Comparison of ENCODE assay signal across 8 cellular contexts in genomic region chr2:111659361-111660281, GRCh38.
A peak's percentile ranks its signal among the peaks of the same experiment; 100 is the strongest.
DNase-seq lines count a peak whose midpoint lies in the region; ATAC-seq, FAIRE-seq and TF ChIP-seq lines count a peak whose summit lies in the region.

No MANE protein-coding gene starts in this region.

- DNase-seq in Daoy (ENCODE audit: low read depth), result peak; percentile 70
- peak; percentile 82 for DNase-seq in NOMO-1 treated with DMSO at 0.1 percent for 48 hours (lab: John Stamatoyannopoulos, UW; ENCODE audit: unreplicated experiment)
- peak; percentile 83 to 91 for DNase-seq in erythroblast (lab: John Stamatoyannopoulos, UW)
- no peak for DNase-seq in activated T-helper 2 cell treated with anti-CD3 and anti-CD28 coated beads, Interferon-gamma antibody, Interleukin-2, Interleukin-4, amounts not matched to agents 10 μg/mL and 5 μg/mL and 100 μg/mL, durations not matched to agents 14 hours and 24 hours and 36 hours (ENCODE audit: low spot score)
- no peak for DNase-seq in GM12891 (ENCODE audit: insufficient read length, low spot score)
- DNase-seq in NCI-H187 (lab: John Stamatoyannopoulos, UW), result no peak

- no peaks in the 10 kb centered on the region for H3K36me3 Mint-ChIP-seq in activated T-helper 2 cell treated with anti-CD3 and anti-CD28 coated beads, Interferon-gamma antibody, Interleukin-2, Interleukin-4, amounts not matched to agents 10 μg/mL and 5 μg/mL and 100 μg/mL, durations not matched to agents 14 hours and 24 hours and 36 hours (ENCODE audit: low read depth)

- peak overlapping the region; percentile 12 for H3K27ac ChIP-seq in neutrophil

- H3K9me3 Mint-ChIP-seq in activated T-helper 2 cell treated with anti-CD3 and anti-CD28 coated beads, Interferon-gamma antibody, Interleukin-2, Interleukin-4, amounts not matched to agents 10 μg/mL and 5 μg/mL and 100 μg/mL, durations not matched to agents 14 hours and 24 hours and 36 hours, result no peaks in the 10 kb centered on the region

- ATAC-seq in activated CD4-positive, CD25-positive, alpha-beta regulatory T cell treated with anti-CD3 and anti-CD28 coated beads, Interleukin-2, amount 50 U/mL, for 24 hours, result no peak

- H3K4me3 Mint-ChIP-seq in activated T-helper 2 cell treated with anti-CD3 and anti-CD28 coated beads, Interferon-gamma antibody, Interleukin-2, Interleukin-4, amounts not matched to agents 10 μg/mL and 5 μg/mL and 100 μg/mL, durations not matched to agents 14 hours and 24 hours and 36 hours (ENCODE audit: low read depth), result no peak overlapping the region

- peaks cover 13% of the 10 kb centered on the region for H3K4me1 Mint-ChIP-seq in activated T-helper 2 cell treated with anti-CD3 and anti-CD28 coated beads, Interferon-gamma antibody, Interleukin-2, Interleukin-4, amounts not matched to agents 10 μg/mL and 5 μg/mL and 100 μg/mL, durations not matched to agents 14 hours and 24 hours and 36 hours (ENCODE audit: low read depth)

- no peak for TF ChIP-seq CTCF in neutrophil (IDR thresholded peaks at IDR 0.05)

- H3K27ac Mint-ChIP-seq in activated T-helper 2 cell treated with anti-CD3 and anti-CD28 coated beads, Interferon-gamma antibody, Interleukin-2, Interleukin-4, amounts not matched to agents 10 μg/mL and 5 μg/mL and 100 μg/mL, durations not matched to agents 14 hours and 24 hours and 36 hours, result no peak overlapping the region

- H3K27me3 Mint-ChIP-seq in activated T-helper 2 cell treated with anti-CD3 and anti-CD28 coated beads, Interferon-gamma antibody, Interleukin-2, Interleukin-4, amounts not matched to agents 10 μg/mL and 5 μg/mL and 100 μg/mL, durations not matched to agents 14 hours and 24 hours and 36 hours (ENCODE audit: low read depth), result peaks cover 55% of the 10 kb centered on the region

- no peaks in the 10 kb centered on the region for H3K9me3 ChIP-seq in neutrophil

- intact Hi-C loops in activated T-helper 2 cell treated with anti-CD3 and anti-CD28 coated beads, Interferon-gamma antibody, Interleukin-2, Interleukin-4, amounts not matched to agents 10 μg/mL and 5 μg/mL and 100 μg/mL, durations not matched to agents 14 hours and 24 hours and 36 hours (cut with micrococcal nuclease), result loop anchor here (5.0 kb wide), 1 partner anchor 32 kb away; no protein-coding TSS in a partner anchor

- no peaks in the 10 kb centered on the region for H3K36me3 ChIP-seq in neutrophil

- no peak for FAIRE-seq in GM12891 (lab: Jason Lieb, UNC)

- no peak for TF ChIP-seq POLR2A in erythroblast (IDR thresholded peaks at IDR 0.05; ENCODE audit: low read length)
- TF ChIP-seq POLR2A in GM12891 (IDR thresholded peaks at IDR 0.05; ENCODE audit: low read depth, low read length), result no peak

- H3K4me3 ChIP-seq in neutrophil (ENCODE audit: low read depth in 1 of 2, low read length in 1 of 2), result no peak overlapping the region

- H3K4me1 ChIP-seq in neutrophil (ENCODE audit: control insufficient read depth in 1 of 2, insufficient read depth in 1 of 2, low read depth in 1 of 2, low read length in 1 of 2), result peaks cover 11 to 12% of the 10 kb centered on the region in 2 experiments

- H3K27me3 ChIP-seq in neutrophil, result no peaks in the 10 kb centered on the region

TF ChIP-seq in GM12891, 5 proteins besides CTCF, POLR2A, EP300 and RAD21:
- TF ChIP-seq POU2F2 (IDR thresholded peaks at IDR 0.05; ENCODE audit: low read depth, low read length) (no peak), TAF1 (IDR thresholded peaks at IDR 0.05; ENCODE audit: low read depth, low read length) (no peak), POLR2AphosphoS5 (IDR thresholded peaks at IDR 0.05; ENCODE audit: low read depth, low read length) (no peak), PAX5 (IDR thresholded peaks at IDR 0.05; ENCODE audit: insufficient read depth, low read length, severe bottlenecking) (no peak), SPI1 (IDR thresholded peaks at IDR 0.05; ENCODE audit: low read depth, low read length) (no peak)

Comparison
In these comparisons a context has a peak if more than half of its experiments do, and no peak if none do; other contexts are left out.
1. DNase-seq: peak in Daoy (single experiment), NOMO-1 treated with DMSO at 0.1 percent for 48 hours (single experiment) and erythroblast (2 of 2); none in activated T-helper 2 cell treated with anti-CD3 and anti-CD28 coated beads, Interferon-gamma antibody, Interleukin-2, Interleukin-4, amounts not matched to agents 10 μg/mL and 5 μg/mL and 100 μg/mL, durations not matched to agents 14 hours and 24 hours and 36 hours (single experiment), GM12891 (single experiment) and NCI-H187 (0 of 2).